ENCODE assay signal across 25 cellular contexts in the genomic region with DNA sequence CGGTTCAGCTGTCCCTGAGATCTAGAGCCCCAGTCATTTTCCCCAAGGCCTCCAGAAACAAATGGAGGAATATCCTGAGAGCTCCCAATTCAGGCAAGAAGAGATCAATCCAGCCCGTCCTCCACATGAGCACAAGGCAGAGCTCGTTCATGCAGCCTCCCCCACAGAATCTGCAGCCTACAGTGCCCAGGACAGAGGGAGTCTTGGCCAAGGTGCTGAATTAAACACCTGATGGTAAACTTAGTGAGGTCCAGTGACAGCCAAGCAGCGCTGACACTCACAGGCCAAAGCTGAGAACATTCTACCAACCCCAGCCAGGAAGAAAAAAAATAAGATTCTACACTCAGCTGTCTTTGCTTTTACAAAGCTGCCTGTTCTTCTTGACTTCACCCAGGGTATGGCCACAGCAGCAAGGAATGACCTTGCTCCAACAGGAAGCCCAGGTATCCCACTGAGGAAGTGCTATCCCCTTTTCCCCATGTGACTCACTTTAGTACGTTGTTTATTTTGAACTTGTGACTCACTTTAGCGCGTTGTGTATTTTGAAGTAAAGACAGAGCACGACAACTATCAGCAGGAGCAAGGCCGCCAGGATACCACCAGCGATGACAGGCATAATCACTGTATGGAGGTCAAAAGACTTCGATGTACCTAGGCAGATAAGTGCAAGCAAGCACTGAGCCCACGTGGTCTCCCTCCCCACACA. TPM values are rescaled to one million over a fixed set of nuclear protein-coding genes. Genes with fewer than 3 reads are reported as not detected.
DNase-seq lines count a peak whose midpoint lies in the region; ATAC-seq, FAIRE-seq and TF ChIP-seq lines count a peak whose summit lies in the region.
"Had no signal": no experiment of that assay in that cellular context is flagged by ENCODE, and none has a peak within 500 bp of the region (broad histone marks: within the 10 kb centered on the region; RNA-seq: fewer than 3 reads in every experiment).

No MANE protein-coding gene starts in this region.

- POLR2A ChIA-PET in MCF 10A (lab: Yijun Ruan, JAX) (no interaction called here), Panc1 (lab: Charles Lee) (no interaction called here), endothelial cell of umbilical vein (lab: Charles Lee) (no interaction called here)

- H3K4me2 ChIP-seq in mammary epithelial cell (ENCODE audit: insufficient read depth, low read depth, low read length) (no peak overlapping the region), endothelial cell of umbilical vein (ENCODE audit: insufficient read depth, low read length) (peak overlapping the region; percentile 73), skeletal muscle satellite cell (ENCODE audit: low read length) (peak overlapping the region; percentile 60)

- H3K4me3 ChIP-seq in mammary epithelial cell (replicated peaks in 1 of 3; ENCODE audit: insufficient read depth in 1 of 3, low read depth in 2 of 3, low read length in 3 of 3) (no peak overlapping the region), Panc1 (ENCODE audit: low read depth in 2 of 2, low read length in 2 of 2) (no peak overlapping the region), endothelial cell of umbilical vein (replicated peaks in 1 of 3; ENCODE audit: insufficient read depth in 1 of 3, low read depth in 1 of 3, low read length in 3 of 3) (no peak overlapping the region), skeletal muscle satellite cell (ENCODE audit: low read length) (no peak overlapping the region), MG63 (no peak overlapping the region)
- H3K4me3 ChIP-seq: esophagus muscularis mucosa, gastroesophageal sphincter, HAP-1, skin epidermis had no signal

- H3K9me3 Mint-ChIP-seq in MCF 10A (ENCODE audit: unreplicated experiment) = peaks cover 7% of the 10 kb centered on the region
- H3K9me3 Mint-ChIP-seq: mesothelial cell of epicardium; natural killer cell treated with Interleukin-12 subunit alpha and Interleukin-12 subunit beta and Interleukin-15 and Interleukin-18, amount 100 ng/mL, for 72 hours; stimulated activated naive B cell treated with anti-CD40 and anti-IgM and Interleukin-4, amounts not matched to agents 10 μg/mL and 1 μg/mL and 100 μg/mL, for 72 hours had no signal

- peak overlapping the region; percentile 29 for H3K27ac Mint-ChIP-seq in MCF 10A (ENCODE audit: low read depth, unreplicated experiment)
- H3K27ac Mint-ChIP-seq: activated CD4-positive, alpha-beta T cell treated with anti-CD3 and anti-CD28 coated beads, Interleukin-2, amount 10 ng/mL, durations not matched to agents 7 days and 5 days; mesothelial cell of epicardium; natural killer cell treated with Interleukin-12 subunit alpha and Interleukin-12 subunit beta and Interleukin-15 and Interleukin-18, amount 100 ng/mL, for 72 hours; stimulated activated naive B cell treated with anti-CD40 and anti-IgM and Interleukin-4, amounts not matched to agents 10 μg/mL and 1 μg/mL and 100 μg/mL, for 72 hours had no signal

- 89% methylated on average over 11 of the region's 12 CpGs for WGBS in mammary epithelial cell (ENCODE audit: low coverage, missing lambda C conversion rate)

- no peak overlapping the region for H3K9ac ChIP-seq in mammary epithelial cell (ENCODE audit: insufficient read depth, low read length)
- H3K9ac ChIP-seq in endothelial cell of umbilical vein (replicated peaks; ENCODE audit: extremely low read depth, insufficient read depth, low read length) = peak overlapping the region; percentile 44
- H3K9ac ChIP-seq in skeletal muscle satellite cell (ENCODE audit: low read depth, low read length) = peak overlapping the region; percentile 81

- peak; percentile 57 for ATAC-seq in Panc1
- no peak for ATAC-seq in GM18517 (IDR thresholded peaks at IDR 0.05; ENCODE audit: unreplicated experiment)
- ATAC-seq: gastroesophageal sphincter; natural killer cell treated with Interleukin-12 subunit alpha and Interleukin-12 subunit beta and Interleukin-15 and Interleukin-18, amount 100 ng/mL, for 72 hours; Right ventricle myocardium inferior; stimulated activated naive B cell treated with anti-CD40 and anti-IgM and Interleukin-4, amounts not matched to agents 10 μg/mL and 1 μg/mL and 100 μg/mL, for 72 hours; T-cell had no signal

- H3K79me2 ChIP-seq in mammary epithelial cell (ENCODE audit: insufficient read depth, low read length) (peaks cover 25% of the 10 kb centered on the region), endothelial cell of umbilical vein (ENCODE audit: control insufficient read depth, insufficient read depth, low read length) (peaks cover 21% of the 10 kb centered on the region)

- in situ Hi-C loops in mammary epithelial cell (cut with MboI; ENCODE audit: low sequenced_read_pairs in 2 of 2) = no loop called here
- in situ Hi-C loops in Panc1 (cut with HindIII; ENCODE audit: low pct_unique_long_range_greater_than_20kb, low sequenced_read_pairs) = no loop called here

- dilution Hi-C loops in mammary epithelial cell (cut with HindIII; ENCODE audit: low sequenced_read_pairs) = no loop called here
- dilution Hi-C loops in endothelial cell of umbilical vein (cut with MboI; ENCODE audit: extremely low pct_ligation_motif_present, low sequenced_read_pairs) = no loop called here

- CTCF ChIA-PET in MCF 10A (lab: Yijun Ruan, JAX) (interaction anchor here (0.6 kb wide), 2 partner anchors 14 to 1255 kb away, joined by 3 to 4 read pairs; no protein-coding TSS in a partner anchor), mammary epithelial cell (lab: Charles Lee; ENCODE audit: low non-redundant PET) (no interaction called here), Panc1 (lab: Charles Lee) (no interaction called here), endothelial cell of umbilical vein (lab: Charles Lee) (interaction anchor here (1.1 to 1.2 kb wide), 2 partner anchors 28 to 159 kb away, joined by 3 read pairs; partner anchors contain the start of genes ACADSB and IKZF5)

- H3K27me3 Mint-ChIP-seq in MCF 10A (ENCODE audit: insufficient read depth, unreplicated experiment) = no peaks in the 10 kb centered on the region
- H3K27me3 Mint-ChIP-seq: activated CD4-positive, alpha-beta T cell treated with anti-CD3 and anti-CD28 coated beads, Interleukin-2, amount 10 ng/mL, durations not matched to agents 7 days and 5 days; natural killer cell treated with Interleukin-12 subunit alpha and Interleukin-12 subunit beta and Interleukin-15 and Interleukin-18, amount 100 ng/mL, for 72 hours; stimulated activated naive B cell treated with anti-CD40 and anti-IgM and Interleukin-4, amounts not matched to agents 10 μg/mL and 1 μg/mL and 100 μg/mL, for 72 hours; T-cell had no signal

- peaks cover 13% of the 10 kb centered on the region for H3K36me3 Mint-ChIP-seq in MCF 10A (ENCODE audit: insufficient read depth, unreplicated experiment)
- H3K36me3 Mint-ChIP-seq: mesothelial cell of epicardium had no signal

- peaks cover 64% of the 10 kb centered on the region for H3K4me1 Mint-ChIP-seq in MCF 10A (ENCODE audit: insufficient read depth, unreplicated experiment)

- peak; percentile 82 for FAIRE-seq in endothelial cell of umbilical vein (lab: Jason Lieb, UNC)
- FAIRE-seq: GM12891 had no signal

- intact Hi-C loops in MCF 10A (cut with micrococcal nuclease) = no loop called here
- intact Hi-C loops in mammary epithelial cell (cut with micrococcal nuclease) = no loop called here
- intact Hi-C loops in Panc1 (cut with micrococcal nuclease; ENCODE audit: unreplicated experiment) = no loop called here
- intact Hi-C loops in endothelial cell of umbilical vein (cut with micrococcal nuclease) = loop anchor here (2.0 to 10.0 kb wide), 4 partner anchors 105 to 543 kb away; partner anchors contain the start of genes BUB3 and C10orf88

- TF ChIP-seq POLR2A in endothelial cell of umbilical vein (IDR thresholded peaks at IDR 0.05; ENCODE audit: low read depth, low read length) = no peak

- no TSS peak for BruUV-seq in MCF 10A (replicated peaks; lab: Mats Ljungman, UMichigan)
- BruUV-seq in mammary epithelial cell (replicated peaks; lab: Mats Ljungman, UMichigan) = no TSS peak
- no TSS peak for BruUV-seq in Panc1 (replicated peaks; lab: Mats Ljungman, UMichigan)
- BruUV-seq in endothelial cell of umbilical vein (replicated peaks; lab: Mats Ljungman, UMichigan) = no TSS peak

- H3K4me3 Mint-ChIP-seq in MCF 10A (ENCODE audit: unreplicated experiment) = no peak overlapping the region
- H3K4me3 Mint-ChIP-seq: activated CD4-positive, alpha-beta T cell treated with anti-CD3 and anti-CD28 coated beads, Interleukin-2, amount 10 ng/mL, durations not matched to agents 7 days and 5 days; mesothelial cell of epicardium; natural killer cell treated with Interleukin-12 subunit alpha and Interleukin-12 subunit beta and Interleukin-15 and Interleukin-18, amount 100 ng/mL, for 72 hours; stimulated activated naive B cell treated with anti-CD40 and anti-IgM and Interleukin-4, amounts not matched to agents 10 μg/mL and 1 μg/mL and 100 μg/mL, for 72 hours; T-cell had no signal

- H4K20me1 ChIP-seq in mammary epithelial cell (ENCODE audit: insufficient read depth, low read length) (no peaks in the 10 kb centered on the region), endothelial cell of umbilical vein (replicated peaks; ENCODE audit: control insufficient read depth, extremely low read depth, insufficient read depth, low read length) (no peaks in the 10 kb centered on the region)

- H3K4me1 ChIP-seq in mammary epithelial cell (ENCODE audit: insufficient read depth, low read length) = peaks cover 24% of the 10 kb centered on the region
- H3K4me1 ChIP-seq in Panc1 (ENCODE audit: control insufficient read depth, insufficient read depth, low read length) = peaks cover 36% of the 10 kb centered on the region
- H3K4me1 ChIP-seq in endothelial cell of umbilical vein (ENCODE audit: control insufficient read depth, extremely low read depth, insufficient read depth, low read length) = peaks cover 56% of the 10 kb centered on the region
- H3K4me1 ChIP-seq in skeletal muscle satellite cell (ENCODE audit: control insufficient read depth, insufficient read depth, low read length) = peaks cover 69% of the 10 kb centered on the region
- H3K4me1 ChIP-seq: esophagus muscularis mucosa, HAP-1 had no signal

- H3K9me3 ChIP-seq in mammary epithelial cell (replicated peaks; ENCODE audit: insufficient read depth, low read length) = no peaks in the 10 kb centered on the region
- H3K9me3 ChIP-seq in Panc1 (ENCODE audit: control insufficient read depth, insufficient read depth, low read depth, low read length) = no peaks in the 10 kb centered on the region
- no peaks in the 10 kb centered on the region for H3K9me3 ChIP-seq in endothelial cell of umbilical vein (replicated peaks; ENCODE audit: control insufficient read depth, insufficient read depth, low read length)
- no peaks in the 10 kb centered on the region for H3K9me3 ChIP-seq in skeletal muscle satellite cell (replicated peaks; ENCODE audit: low read length)
- no peaks in the 10 kb centered on the region for H3K9me3 ChIP-seq in MG63
- H3K9me3 ChIP-seq: gastroesophageal sphincter, HAP-1 had no signal

- H3K27ac ChIP-seq in mammary epithelial cell (ENCODE audit: insufficient read depth, low read depth, low read length) = no peak overlapping the region
- peak overlapping the region; percentile 26; the same call in 1 of the 2 replicates for H3K27ac ChIP-seq in Panc1 (ENCODE audit: low read length)
- H3K27ac ChIP-seq in endothelial cell of umbilical vein (ENCODE audit: insufficient read depth, low read depth, low read length) = peak overlapping the region; percentile 73
- H3K27ac ChIP-seq: esophagus muscularis mucosa, gastroesophageal sphincter, skin epidermis had no signal

- H3K36me3 ChIP-seq in mammary epithelial cell (ENCODE audit: insufficient read depth, low read length) (peaks cover 2% of the 10 kb centered on the region), Panc1 (ENCODE audit: control insufficient read depth, insufficient read depth, low read length) (peaks cover 8% of the 10 kb centered on the region; the same call in 1 of the 2 replicates), endothelial cell of umbilical vein (ENCODE audit: control insufficient read depth in 2 of 2, extremely low read depth in 1 of 2, insufficient read depth in 2 of 2, low read length in 2 of 2) (no peaks in the 10 kb centered on the region), skeletal muscle satellite cell (ENCODE audit: insufficient read depth, low read length) (no peaks in the 10 kb centered on the region), MG63 (peaks cover 42% of the 10 kb centered on the region)
- H3K36me3 ChIP-seq: HAP-1 had no signal

- no peak overlapping the region for H2AFZ ChIP-seq in mammary epithelial cell (ENCODE audit: low read depth, low read length)
- H2AFZ ChIP-seq in endothelial cell of umbilical vein (ENCODE audit: low read depth, low read length) = no peak overlapping the region

- H3K9me1 ChIP-seq in endothelial cell of umbilical vein (replicated peaks; ENCODE audit: control insufficient read depth, extremely low read depth, insufficient read depth, low read length) = no peaks in the 10 kb centered on the region

- H3K27me3 ChIP-seq in mammary epithelial cell (ENCODE audit: insufficient read depth, low read length) = no peaks in the 10 kb centered on the region
- no peaks in the 10 kb centered on the region for H3K27me3 ChIP-seq in Panc1 (ENCODE audit: control insufficient read depth, insufficient read depth, low read length)
- H3K27me3 ChIP-seq in endothelial cell of umbilical vein (ENCODE audit: control insufficient read depth in 2 of 2, insufficient read depth in 2 of 2, low read length in 2 of 2) = no peaks in the 10 kb centered on the region
- H3K27me3 ChIP-seq in skeletal muscle satellite cell (ENCODE audit: control insufficient read depth, insufficient read depth, low read length) = no peaks in the 10 kb centered on the region
- no peaks in the 10 kb centered on the region for H3K27me3 ChIP-seq in MG63
- H3K27me3 ChIP-seq: esophagus muscularis mucosa, gastroesophageal sphincter had no signal

- TF ChIP-seq CTCF in MCF 10A (IDR thresholded peaks at IDR 0.05; ENCODE audit: unreplicated experiment) (no peak), mammary epithelial cell (conservative IDR thresholded peaks at IDR 0.05 in 1 of 2, IDR thresholded peaks at IDR 0.05 in 1 of 2; ENCODE audit: extremely low read depth in 1 of 2, insufficient read depth in 1 of 2, low read depth in 1 of 2, low read length in 2 of 2) (no peak), Panc1 (IDR thresholded peaks at IDR 0.05) (no peak), endothelial cell of umbilical vein (IDR thresholded peaks at IDR 0.05; ENCODE audit: extremely low read depth in 1 of 2, insufficient read depth in 1 of 2, low read depth in 1 of 2, low read length in 2 of 2) (no peak)

- DNase-seq in MCF 10A (ENCODE audit: unreplicated experiment) (peak; percentile 60), mammary epithelial cell (no peak), Panc1 (ENCODE audit: low read depth, low spot score) (no peak), endothelial cell of umbilical vein (ENCODE audit: low read depth, low spot score) (peak; percentile 66), MG63 (no peak), mucosa of gallbladder (ENCODE audit: low spot score) (no peak)
- DNase-seq: activated CD4-positive, alpha-beta T cell treated with anti-CD3 and anti-CD28 coated beads, Interleukin-2, amount 10 ng/mL, durations not matched to agents 7 days and 5 days; effector CD4-positive, alpha-beta T cell; NCI-H1417 treated with DMSO at 0.1 percent for 48 hours; NCI-H2171 treated with DMSO at 0.1 percent for 48 hours; NCI-H526 treated with DMSO at 0.1 percent for 48 hours; posterior cingulate gyrus; stimulated activated CD4-positive, alpha-beta T cell treated with anti-CD3 and anti-CD28 coated beads, Interleukin-2, amount 100 ng/mL, for 24 hours; stimulated activated naive B cell treated with anti-CD40 and anti-IgM and Interleukin-4, amounts not matched to agents 10 μg/mL and 1 μg/mL and 100 μg/mL, for 72 hours; T-cell had no signal

RNA-seq across cellular contexts. Expression of gene CUZD1, which starts 4.4 kb away (rescaled TPM):
- total RNA-seq in MCF 10A (2022) (0.91 and 1.1 TPM in 2 replicates), mammary epithelial cell (1 to 10 TPM in 1 of 2 donors, under 1 TPM in 1; 0.50 to 1.3 TPM), Panc1 (2021; ENCODE audit: unreplicated experiment) (2.9 TPM), endothelial cell of umbilical vein (1.1 and 1.5 TPM in 2 replicates), mucosa of gallbladder (2.7 TPM)
- polyA plus RNA-seq in mammary epithelial cell (0.66 TPM), endothelial cell of umbilical vein (1.4 and 1.6 TPM in 2 replicates)
- polyA minus RNA-seq in mammary epithelial cell (not detected), endothelial cell of umbilical vein (1.1 and 2.3 TPM in 2 replicates)
- 0.71 TPM for polyA plus RNA-seq in Panc1 (2012; ENCODE audit: insufficient read length)
- 0.75 and 0.95 TPM in 2 replicates for polyA plus RNA-seq in endothelial cell of umbilical vein (2011; cell fraction: cytosol; rRNA removed)
- polyA plus RNA-seq in endothelial cell of umbilical vein (2011; cell fraction: nucleus; rRNA removed) = 7.9 and 8.3 TPM in 2 replicates
- 1.2 TPM in 2 replicates for polyA plus RNA-seq in endothelial cell of umbilical vein (2012)
- not detected for polyA minus RNA-seq in endothelial cell of umbilical vein (2011; cell fraction: cytosol; rRNA and poly(A)+ RNA removed)
- polyA minus RNA-seq in endothelial cell of umbilical vein (2011; cell fraction: nucleus; rRNA and poly(A)+ RNA removed) = 2.5 and 3.1 TPM in 2 replicates
- total RNA-seq in skeletal muscle satellite cell (2012; rRNA removed) = 0.66 and 1.0 TPM in 2 replicates
- total RNA-seq in MG63 (2014; rRNA removed; shearing (Covaris generic); ENCODE audit: low replicate concordance) = 0.13 TPM in 1 of 2 replicates, not detected in the other
- total RNA-seq: mesothelial cell of epicardium, Right ventricle myocardium inferior had no signal

RNA-seq across cellular contexts. Expression of gene FAM24B, which starts 29.3 kb away (rescaled TPM):
- total RNA-seq in MCF 10A (2022) = 17.1 and 23.7 TPM in 2 replicates
- total RNA-seq in mammary epithelial cell = 10 to 100 TPM in 1 of 2 donors, 1 to 10 TPM in 1; 3.8 to 17.1 TPM
- polyA plus RNA-seq in mammary epithelial cell = 6.5 TPM
- polyA minus RNA-seq in mammary epithelial cell = not detected
- total RNA-seq in Panc1 (2021; ENCODE audit: unreplicated experiment) = 21.3 TPM
- 14.9 TPM for polyA plus RNA-seq in Panc1 (2012; ENCODE audit: insufficient read length)
- 8.5 and 10.6 TPM in 2 replicates for total RNA-seq in endothelial cell of umbilical vein
- polyA plus RNA-seq in endothelial cell of umbilical vein = 5.3 and 9.3 TPM in 2 replicates
- 8.0 and 10.3 TPM in 2 replicates for polyA plus RNA-seq in endothelial cell of umbilical vein (2011; cell fraction: cytosol; rRNA removed)
- polyA plus RNA-seq in endothelial cell of umbilical vein (2011; cell fraction: nucleus; rRNA removed) = 14.0 and 19.9 TPM in 2 replicates
- 12.7 and 18.0 TPM in 2 replicates for polyA plus RNA-seq in endothelial cell of umbilical vein (2012)
- polyA minus RNA-seq in endothelial cell of umbilical vein = 3.3 and 6.0 TPM in 2 replicates
- polyA minus RNA-seq in endothelial cell of umbilical vein (2011; cell fraction: cytosol; rRNA and poly(A)+ RNA removed) = 2.5 TPM
- 3.7 and 6.0 TPM in 2 replicates for polyA minus RNA-seq in endothelial cell of umbilical vein (2011; cell fraction: nucleus; rRNA and poly(A)+ RNA removed)
- 3.8 and 6.1 TPM in 2 replicates for total RNA-seq in skeletal muscle satellite cell (2012; rRNA removed)
- 0.72 TPM in 1 of 2 replicates, not detected in the other for total RNA-seq in MG63 (2014; rRNA removed; shearing (Covaris generic); ENCODE audit: low replicate concordance)
- 4.9 TPM for total RNA-seq in mucosa of gallbladder
- total RNA-seq: mesothelial cell of epicardium had no signal

Comparison
In these comparisons a context has a peak if more than half of its experiments do, and no peak if none do; other contexts are left out.
1. DNase-seq: peak in MCF 10A (single experiment) and endothelial cell of umbilical vein (single experiment); none in mammary epithelial cell (single experiment), Panc1 (single experiment), MG63 (single experiment) and mucosa of gallbladder (single experiment).
2. CTCF ChIA-PET loops: an anchor here in MCF 10A (0.6 kb wide) and endothelial cell of umbilical vein (1.1 to 1.2 kb wide); none called in mammary epithelial cell and Panc1.